14 cellular contexts compared by ENCODE assay signal in genomic region chr3:72590732-72591192, GRCh38.
DNase-seq lines count a peak whose midpoint lies in the region; ATAC-seq and TF ChIP-seq lines count a peak whose summit lies in the region.
"Had no signal": no experiment of that assay in that cellular context is flagged by ENCODE, and none has a peak within 500 bp of the region (broad histone marks: within the 10 kb centered on the region; RNA-seq: fewer than 3 reads in every experiment).

No MANE protein-coding gene starts in this region.

- H3K27me3 Mint-ChIP-seq in endodermal cell (ENCODE audit: insufficient read depth) (no peaks in the 10 kb centered on the region), mesothelial cell of epicardium (ENCODE audit: low read depth) (peaks cover 12% of the 10 kb centered on the region)

- H3K4me1 Mint-ChIP-seq in endodermal cell (peaks cover 24% of the 10 kb centered on the region), mesothelial cell of epicardium (peaks cover 26% of the 10 kb centered on the region)

- H3K4me3 Mint-ChIP-seq in endodermal cell (no peak overlapping the region), mesothelial cell of epicardium (no peak overlapping the region)
- H3K4me3 Mint-ChIP-seq: T-helper 2 cell treated with Interferon-gamma antibody and Interleukin-4, amounts not matched to agents 5 μg/mL and 100 μg/mL, for 36 hours had no signal

- H3K27ac Mint-ChIP-seq in endodermal cell (peak overlapping the region; percentile 46), mesothelial cell of epicardium (peak overlapping the region; percentile 45)
- H3K27ac Mint-ChIP-seq: T-helper 2 cell treated with Interferon-gamma antibody and Interleukin-4, amounts not matched to agents 5 μg/mL and 100 μg/mL, for 36 hours had no signal

- 20% methylated on average over 12 of the region's 12 CpGs for WGBS in HUES64
- 26 to 51% methylated on average over 10 to 12 of the region's 12 CpGs for WGBS in endodermal cell (ENCODE audit: insufficient coverage in 1 of 2, insufficient read length in 1 of 2), 2 experiments

- TF ChIP-seq CTCF in endodermal cell (conservative IDR thresholded peaks at IDR 0.05) = no peak
- no peak for TF ChIP-seq CTCF in mesothelial cell of epicardium (IDR thresholded peaks at IDR 0.05; ENCODE audit: unreplicated experiment)
- TF ChIP-seq CTCF in tibial artery (IDR thresholded peaks at IDR 0.05) = no peak

- no peaks in the 10 kb centered on the region for H3K36me3 ChIP-seq in HUES64 (ENCODE audit: insufficient read depth, low read length)
- no peaks in the 10 kb centered on the region for H3K36me3 ChIP-seq in endodermal cell (ENCODE audit: control insufficient read depth, insufficient read depth, low read length)
- H3K36me3 ChIP-seq in tibial artery = no peaks in the 10 kb centered on the region

- intact Hi-C loops in tibial artery (cut with DNase I; ENCODE audit: low total_unique reads) = no loop called here

- H3K9me3 Mint-ChIP-seq in endodermal cell (no peaks in the 10 kb centered on the region), mesothelial cell of epicardium (no peaks in the 10 kb centered on the region)
- H3K9me3 Mint-ChIP-seq: T-helper 2 cell treated with Interferon-gamma antibody and Interleukin-4, amounts not matched to agents 5 μg/mL and 100 μg/mL, for 36 hours had no signal

- H3K4me1 ChIP-seq in HUES64 (ENCODE audit: insufficient read depth, low read length) (peaks cover 20% of the 10 kb centered on the region), endodermal cell (ENCODE audit: control insufficient read depth, insufficient read depth, low read length) (peaks cover 24% of the 10 kb centered on the region), tibial artery (peaks cover 0 to 20% (median 12%) of the 10 kb centered on the region in 4 donors)

- no peak for ATAC-seq in GM21367 (IDR thresholded peaks at IDR 0.05; ENCODE audit: unreplicated experiment)

- H3K4me3 ChIP-seq in HUES64 (ENCODE audit: low read length) (no peak overlapping the region), endodermal cell (ENCODE audit: low read length) (no peak overlapping the region), tibial artery (no peak overlapping the region)

- H3K27me3 ChIP-seq in HUES64 (ENCODE audit: insufficient read depth, low read length) = peaks cover 32% of the 10 kb centered on the region; the same call in 1 of the 2 replicates
- H3K27me3 ChIP-seq in endodermal cell (ENCODE audit: control insufficient read depth, insufficient read depth, low read length, poor library complexity, severe bottlenecking) = no peaks in the 10 kb centered on the region
- H3K27me3 ChIP-seq in tibial artery = no peaks in the 10 kb centered on the region

- H3K9ac ChIP-seq in HUES64 (ENCODE audit: low read depth, low read length) (peak overlapping the region; percentile 22; the same call in 1 of the 2 replicates), endodermal cell (ENCODE audit: extremely low read depth, low read length, poor library complexity, severe bottlenecking) (no peak overlapping the region)

- H3K36me3 Mint-ChIP-seq in endodermal cell (ENCODE audit: low read depth) (no peaks in the 10 kb centered on the region), mesothelial cell of epicardium (no peaks in the 10 kb centered on the region)

- DNase-seq in endodermal cell (peak; percentile 56), mesothelial cell of epicardium (ENCODE audit: low spot score in 2 of 2, unreplicated experiment in 2 of 2) (no peak), tibial artery (no peak), A172 (ENCODE audit: low spot score) (no peak), NCI-H510A treated with DMSO at 0.1 percent for 48 hours (lab: John Stamatoyannopoulos, UW) (no peak), LoVo (ENCODE audit: low spot score) (no peak)
- DNase-seq: activated effector memory CD4-positive, alpha-beta T cell treated with anti-CD3 and anti-CD28 coated beads, Interleukin-2, amount 50 U/mL, for 16 hours; DMS53; NCI-H187; SHP77; stimulated activated CD4-positive, alpha-beta T cell treated with anti-CD3 and anti-CD28 coated beads, Interleukin-4, amount 100 ng/mL, for 1 hour had no signal

- H3K27ac ChIP-seq in HUES64 (ENCODE audit: low read depth, low read length) = peak overlapping the region; percentile 72
- peak overlapping the region; percentile 83 for H3K27ac ChIP-seq in endodermal cell (ENCODE audit: low read depth, low read length)
- H3K27ac ChIP-seq in tibial artery = peak overlapping the region; percentile 0 to 49

- H3K9me3 ChIP-seq in HUES64 (ENCODE audit: insufficient read depth, low read depth, low read length) (no peaks in the 10 kb centered on the region), endodermal cell (ENCODE audit: control insufficient read depth, low read length) (no peaks in the 10 kb centered on the region), tibial artery (no peaks in the 10 kb centered on the region)

Comparison
In these comparisons a context has a peak if more than half of its experiments do, and no peak if none do; other contexts are left out.
1. H3K27ac ChIP-seq: peak in every context shown above with its lines; median percentile 83 in endodermal cell; 72 in HUES64; 24 in tibial artery.